In genomic region chr2:85596486-85597143, GRCh38 we compare ENCODE assay signal across 9 cellular contexts. TPM values are rescaled to one million over a fixed set of nuclear protein-coding genes. Genes with fewer than 3 reads are reported as not detected.
A peak's percentile ranks its signal among the peaks of the same experiment; 100 is the strongest.
DNase-seq lines count a peak whose midpoint lies in the region; ATAC-seq, FAIRE-seq and TF ChIP-seq lines count a peak whose summit lies in the region.
"Had no signal": no experiment of that assay in that cellular context is flagged by ENCODE, and none has a peak within 500 bp of the region (broad histone marks: within the 10 kb centered on the region; RNA-seq: fewer than 3 reads in every experiment).

No MANE protein-coding gene starts in this region.

- H3K27me3 ChIP-seq in astrocyte (ENCODE audit: insufficient read depth, low read length): no peaks in the 10 kb centered on the region
- no peaks in the 10 kb centered on the region for H3K27me3 ChIP-seq in transverse colon

- H3K36me3 Mint-ChIP-seq in activated T-cell treated with anti-CD3 and anti-CD28 coated beads, Interleukin-2, amount 50 U/mL, for 72 hours (ENCODE audit: insufficient read depth in 2 of 2): peaks cover 2 to 6% of the 10 kb centered on the region in 2 donors
- H3K36me3 Mint-ChIP-seq in astrocyte (ENCODE audit: low read depth, unreplicated experiment) (peaks cover 10% of the 10 kb centered on the region), memory B cell (peaks cover 2% of the 10 kb centered on the region)

- H3K36me3 ChIP-seq in astrocyte (ENCODE audit: insufficient read depth, low read length): peaks cover 8% of the 10 kb centered on the region
- peaks cover 0 to 6% (median 0%) of the 10 kb centered on the region in 4 donors for H3K36me3 ChIP-seq in transverse colon

- no peak for TF ChIP-seq POLR2A in transverse colon (IDR thresholded peaks at IDR 0.05)

- peak overlapping the region; percentile 95 for H3K9ac ChIP-seq in astrocyte (ENCODE audit: low read length)

- H3K27ac Mint-ChIP-seq in activated T-cell treated with anti-CD3 and anti-CD28 coated beads, Interleukin-2, amount 50 U/mL, for 72 hours: peak overlapping the region; percentile 52
- H3K27ac Mint-ChIP-seq in astrocyte (ENCODE audit: unreplicated experiment): no peak overlapping the region
- peak overlapping the region; percentile 100 for H3K27ac Mint-ChIP-seq in memory B cell

- H4K20me1 ChIP-seq in astrocyte (ENCODE audit: insufficient read depth, low read length): peaks cover 24% of the 10 kb centered on the region

- H3K9me3 Mint-ChIP-seq in activated T-cell treated with anti-CD3 and anti-CD28 coated beads, Interleukin-2, amount 50 U/mL, for 72 hours: no peaks in the 10 kb centered on the region
- H3K9me3 Mint-ChIP-seq in astrocyte (ENCODE audit: unreplicated experiment) (no peaks in the 10 kb centered on the region), memory B cell (no peaks in the 10 kb centered on the region)

- H3K4me1 Mint-ChIP-seq in activated T-cell treated with anti-CD3 and anti-CD28 coated beads, Interleukin-2, amount 50 U/mL, for 72 hours (ENCODE audit: low read depth): peaks cover 39% of the 10 kb centered on the region
- H3K4me1 Mint-ChIP-seq in astrocyte (ENCODE audit: low read depth, unreplicated experiment) (peaks cover 17% of the 10 kb centered on the region), memory B cell (peaks cover 20% of the 10 kb centered on the region)

- no peaks in the 10 kb centered on the region for H3K27me3 Mint-ChIP-seq in activated T-cell treated with anti-CD3 and anti-CD28 coated beads, Interleukin-2, amount 50 U/mL, for 72 hours (ENCODE audit: low read depth)
- no peaks in the 10 kb centered on the region for H3K27me3 Mint-ChIP-seq in astrocyte (ENCODE audit: low read depth, unreplicated experiment)
- no peaks in the 10 kb centered on the region for H3K27me3 Mint-ChIP-seq in memory B cell

- TF ChIP-seq CTCF in astrocyte (IDR thresholded peaks at IDR 0.05; ENCODE audit: insufficient read depth, low read depth, low read length): no peak
- TF ChIP-seq CTCF in transverse colon (IDR thresholded peaks at IDR 0.05): no peak

- H3K9me3 ChIP-seq in astrocyte (ENCODE audit: insufficient read depth, low read depth, low read length) (no peaks in the 10 kb centered on the region), transverse colon (no peaks in the 10 kb centered on the region)

- H3K4me2 ChIP-seq in astrocyte (ENCODE audit: low read length): peak overlapping the region; percentile 88

- DNase-seq in activated T-cell treated with anti-CD3 and anti-CD28 coated beads, Interleukin-2, amount 50 U/mL, for 72 hours: no peak
- DNase-seq in activated T-cell treated with anti-CD3 and anti-CD28 coated beads for 4 hours: no peak
- no peak for DNase-seq in astrocyte (ENCODE audit: low read depth)
- DNase-seq in memory B cell (ENCODE audit: low spot score in 2 of 2): no peak
- DNase-seq in transverse colon: no peak
- no peak for DNase-seq in putamen (ENCODE audit: low spot score)
- no peak for DNase-seq in activated CD4-positive, CD25-positive, alpha-beta regulatory T cell treated with anti-CD3 and anti-CD28 coated beads, Interleukin-2, amount 50 U/mL, for 72 hours
- DNase-seq: SHP77 had no signal

- intact Hi-C loops in transverse colon (cut with DNase I; ENCODE audit: low total_unique reads): no loop called here

- in situ Hi-C loops in transverse colon (cut with MboI; ENCODE audit: low pct_ligation_motif_present in 1 of 4, low pct_unique_long_range_greater_than_20kb in 1 of 4, low sequenced_read_pairs in 3 of 4): no loop called here

- H2AFZ ChIP-seq in astrocyte (ENCODE audit: low read depth, low read length): no peak overlapping the region

- peaks cover 21% of the 10 kb centered on the region for H3K4me1 ChIP-seq in astrocyte (ENCODE audit: insufficient read depth, low read length)
- H3K4me1 ChIP-seq in transverse colon: peaks cover 18 to 34% (median 27%) of the 10 kb centered on the region in 4 donors

- no peak for ATAC-seq in activated T-cell treated with anti-CD3 and anti-CD28 coated beads, Interleukin-2, amount 50 U/mL, for 72 hours (replicated peaks in 1 of 2)
- ATAC-seq in memory B cell (ENCODE audit: low read depth): no peak
- no peak for ATAC-seq in GM19397 (IDR thresholded peaks at IDR 0.05; ENCODE audit: unreplicated experiment)

- H3K4me3 Mint-ChIP-seq in activated T-cell treated with anti-CD3 and anti-CD28 coated beads, Interleukin-2, amount 50 U/mL, for 72 hours: peak overlapping the region; percentile 96 to 100
- H3K4me3 Mint-ChIP-seq in astrocyte (ENCODE audit: unreplicated experiment) (peak overlapping the region; percentile 100), memory B cell (peak overlapping the region; percentile 100)

- H3K4me3 ChIP-seq in astrocyte (ENCODE audit: insufficient read depth, low read depth, low read length) (peak overlapping the region; percentile 93), transverse colon (peak overlapping the region in 3 of 4 donors; percentile 72 to 85 (median 83))

- peaks cover 36% of the 10 kb centered on the region for H3K79me2 ChIP-seq in astrocyte (ENCODE audit: insufficient read depth, low read length)

- no peak for TF ChIP-seq EP300 in transverse colon (IDR thresholded peaks at IDR 0.05; ENCODE audit: low read depth)

- peak overlapping the region; percentile 94 for H3K27ac ChIP-seq in astrocyte (ENCODE audit: low read depth, low read length)
- peak overlapping the region; percentile 89 to 96 (median 95) for H3K27ac ChIP-seq in transverse colon

- WGBS in transverse colon (ENCODE audit: low coverage in 1 of 2), 2 donors: 46% methylated on average over 3 of the region's 3 CpGs; no CpG with 5 or more reads in 1 of the 2 donors

- no peak for FAIRE-seq in astrocyte (lab: Jason Lieb, UNC)

RNA-seq across cellular contexts. Expression of gene RNF181, which starts 1.1 kb away (rescaled TPM):
- total RNA-seq in activated T-cell treated with anti-CD3 and anti-CD28 coated beads, Interleukin-2, amount 50 U/mL, for 72 hours: 100 to 1,000 TPM; 114 to 129 TPM
- 155 and 176 TPM in 2 replicates for total RNA-seq in astrocyte
- total RNA-seq in transverse colon: 100 to 1,000 TPM in 3 of 4 donors, 10 to 100 TPM in 1; 23.9 to 164 (median 141) TPM

RNA-seq across cellular contexts. Expression of gene TMEM150A, which starts 5.9 kb away (rescaled TPM):
- 1 to 10 TPM; 3.5 to 4.1 TPM for total RNA-seq in activated T-cell treated with anti-CD3 and anti-CD28 coated beads, Interleukin-2, amount 50 U/mL, for 72 hours
- total RNA-seq in astrocyte (20.4 and 22.2 TPM in 2 replicates), transverse colon (10 to 100 TPM in 2 of 4 donors, 1 to 10 TPM in 2; 5.2 to 21.7 (median 12.8) TPM)

RNA-seq across cellular contexts. Expression of gene VAMP5, which starts 12.4 kb away (rescaled TPM):
- 10 to 100 TPM; 73.3 to 78.9 TPM for total RNA-seq in activated T-cell treated with anti-CD3 and anti-CD28 coated beads, Interleukin-2, amount 50 U/mL, for 72 hours
- 17.1 and 17.6 TPM in 2 replicates for total RNA-seq in astrocyte
- total RNA-seq in transverse colon: 10 to 100 TPM in 2 of 4 donors, 1 to 10 TPM in 1, not detected in 1; 9.4 to 26.9 (median 17.1) TPM

RNA-seq across cellular contexts. Expression of gene C2orf68, which starts 15.3 kb away (rescaled TPM):
- total RNA-seq in activated T-cell treated with anti-CD3 and anti-CD28 coated beads, Interleukin-2, amount 50 U/mL, for 72 hours: 10 to 100 TPM; 38.9 to 48.9 TPM
- total RNA-seq in astrocyte (14.3 and 17.8 TPM in 2 replicates), transverse colon (10 to 100 TPM; 17.7 to 24.8 (median 18.6) TPM)

RNA-seq across cellular contexts. Expression of gene VAMP8, which starts 19.2 kb away (rescaled TPM):
- total RNA-seq in activated T-cell treated with anti-CD3 and anti-CD28 coated beads, Interleukin-2, amount 50 U/mL, for 72 hours: 10 to 100 TPM; 85.0 to 89.5 TPM
- total RNA-seq in astrocyte (30.6 and 35.3 TPM in 2 replicates), transverse colon (100 to 1,000 TPM in 3 of 4 donors, 10 to 100 TPM in 1; 10.5 to 186 (median 147) TPM)
